In the genomic region with DNA sequence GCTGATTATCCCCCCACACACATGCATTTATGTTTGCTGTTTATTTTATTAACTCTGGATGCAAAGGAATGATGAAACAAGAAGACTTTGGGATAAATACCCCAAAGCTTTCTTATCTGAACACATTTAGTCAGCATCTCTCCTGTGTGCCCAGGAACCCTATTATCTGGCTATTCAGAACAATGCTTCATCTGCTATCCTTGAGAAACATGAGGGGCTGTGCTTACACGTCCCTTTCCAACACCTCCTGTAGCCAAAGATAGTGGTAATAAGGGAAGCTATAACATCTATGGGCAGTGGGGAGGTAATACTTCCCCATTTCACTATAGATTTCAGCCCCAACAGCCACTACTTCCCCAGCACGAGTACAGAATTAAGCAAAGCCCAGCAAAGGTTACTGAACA, we compare ENCODE assay signal across 15 cellular contexts.
DNase-seq lines count a peak whose midpoint lies in the region; ATAC-seq, FAIRE-seq and TF ChIP-seq lines count a peak whose summit lies in the region.
"Had no signal": no experiment of that assay in that cellular context is flagged by ENCODE, and none has a peak within 500 bp of the region (broad histone marks: within the 10 kb centered on the region; RNA-seq: fewer than 3 reads in every experiment).

No MANE protein-coding gene starts in this region.

- no TSS peak for BruUV-seq in GM12878 (replicated peaks; lab: Mats Ljungman, UMichigan)

- H3K27ac ChIP-seq in GM12878 (ENCODE audit: control insufficient read depth, insufficient read depth) = no peak overlapping the region
- H3K27ac ChIP-seq in substantia nigra (ENCODE audit: low read depth, low read length, poor library complexity, severe bottlenecking) = no peak overlapping the region
- H3K27ac ChIP-seq: BLaER1, psoas muscle, testis had no signal

- no peak overlapping the region for H3K4me3 ChIP-seq in GM12878
- H3K4me3 ChIP-seq: BLaER1, psoas muscle, testis had no signal

- RAD21 ChIA-PET in GM12878 (lab: Charles Lee; ENCODE audit: unreplicated experiment) = no interaction called here

- 14% methylated on average over 2 of the region's 2 CpGs for WGBS in GM12878 (ENCODE audit: insufficient coverage, insufficient replicate concordance, low lambda C conversion rate, missing lambda C conversion rate)

- H3K9me3 ChIP-seq in GM12878 (replicated peaks; ENCODE audit: control insufficient read depth, insufficient read depth, low read length) = no peaks in the 10 kb centered on the region
- H3K9me3 ChIP-seq: BLaER1, psoas muscle, testis had no signal

- no peak for TF ChIP-seq EP300 in GM12878 (IDR thresholded peaks at IDR 0.05; ENCODE audit: borderline replicate concordance in 1 of 2, control insufficient read depth in 1 of 2, low read depth in 2 of 2, low read length in 2 of 2)

- no peak for TF ChIP-seq POLR2A in GM12878 (IDR thresholded peaks at IDR 0.05; ENCODE audit: low read depth, low read length)

- DNase-seq in GM12878 (ENCODE audit: low read depth, low spot score) (no peak), substantia nigra (lab: John Stamatoyannopoulos, UW) (no peak), medulla oblongata (ENCODE audit: extremely low spot score) (no peak), D341Med (ENCODE audit: low spot score) (no peak), NCI-H1105 (lab: John Stamatoyannopoulos, UW) (no peak)
- DNase-seq: hippocampal formation, mammary epithelial cell, psoas muscle, testis had no signal

- intact Hi-C loops in GM12878 (cut with micrococcal nuclease; ENCODE audit: unreplicated experiment) = no loop called here

- in situ Hi-C loops in GM12878 (cut with MboI) = no loop called here

- POLR2A ChIA-PET in GM12878 (lab: Charles Lee) = no interaction called here

- H3K36me3 ChIP-seq in GM12878 (ENCODE audit: control insufficient read depth in 2 of 2, insufficient read depth in 2 of 2, low read length in 1 of 2) = no peaks in the 10 kb centered on the region
- H3K36me3 ChIP-seq: BLaER1 had no signal

- no peak overlapping the region for H3K9ac ChIP-seq in GM12878 (ENCODE audit: control insufficient read depth, insufficient read depth, low read length)
- H3K9ac ChIP-seq: BLaER1 had no signal

- no peak for FAIRE-seq in GM12878 (lab: Jason Lieb, UNC)
- FAIRE-seq: G401.6 had no signal

- no peak for TF ChIP-seq CTCF in GM12878 (IDR thresholded peaks at IDR 0.05 in 2 of 3, conservative IDR thresholded peaks at IDR 0.05 in 1 of 3; ENCODE audit: control insufficient read depth in 2 of 3, extremely low read depth in 1 of 3, insufficient read depth in 1 of 3, low read depth in 3 of 3, low read length in 3 of 3)

- no peaks in the 10 kb centered on the region for H3K79me2 ChIP-seq in GM12878 (ENCODE audit: control insufficient read depth, insufficient read depth, low read length)

- ATAC-seq in GM18517 (IDR thresholded peaks at IDR 0.05; ENCODE audit: unreplicated experiment) (peak; percentile 66), GM21723 (IDR thresholded peaks at IDR 0.05; ENCODE audit: unreplicated experiment) (peak; percentile 70), HG03432 (IDR thresholded peaks at IDR 0.05; ENCODE audit: unreplicated experiment) (peak; percentile 57), GM12878 (peak; percentile 76)
- ATAC-seq: WTC11 had no signal

- no peak for TF ChIP-seq RAD21 in GM12878 (IDR thresholded peaks at IDR 0.05; ENCODE audit: insufficient read depth, low read depth, low read length)

- no peaks in the 10 kb centered on the region for H3K27me3 ChIP-seq in GM12878 (replicated peaks in 1 of 2; ENCODE audit: control insufficient read depth in 2 of 2, insufficient read depth in 2 of 2, low read length in 1 of 2)
- H3K27me3 ChIP-seq: BLaER1, testis had no signal

- CTCF ChIA-PET in GM12878 (lab: Yijun Ruan, JAX) = interaction anchor here (1.0 to 1.2 kb wide), 3 partner anchors 10 to 50 kb away, joined by 4 to 7 read pairs (median 7); no protein-coding TSS in a partner anchor

- H3K4me2 ChIP-seq in GM12878 (ENCODE audit: control insufficient read depth, insufficient read depth) = 0 out of 2 replicates have a peak overlapping the region, but pooled peaks have one; percentile 26
- H3K4me2 ChIP-seq: BLaER1 had no signal

- H3K4me1 ChIP-seq in GM12878 (ENCODE audit: control insufficient read depth, insufficient read depth, low read length) = peaks cover 6% of the 10 kb centered on the region; the same call in 1 of the 2 replicates
- H3K4me1 ChIP-seq: BLaER1, testis had no signal

- SMC1A ChIA-PET in GM12878 (lab: Charles Lee; ENCODE audit: uncharacterized antibody, unreplicated experiment) = interaction anchor here (1.4 kb wide), 1 partner anchor 10 kb away, joined by 3 read pairs; no protein-coding TSS in a partner anchor

- no peak overlapping the region for H2AFZ ChIP-seq in GM12878 (ENCODE audit: control insufficient read depth, low read depth, low read length)

- no peaks in the 10 kb centered on the region for H4K20me1 ChIP-seq in GM12878 (ENCODE audit: control insufficient read depth, insufficient read depth)
- H4K20me1 ChIP-seq: BLaER1 had no signal

TF ChIP-seq in GM12878, 131 proteins besides CTCF, POLR2A, EP300 and RAD21:
- TF ChIP-seq BMI1 (IDR thresholded peaks at IDR 0.05; ENCODE audit: borderline replicate concordance) (no peak), IRF5 (IDR thresholded peaks at IDR 0.05; ENCODE audit: borderline replicate concordance) (no peak), FOXM1 (IDR thresholded peaks at IDR 0.05; ENCODE audit: low read depth, low read length) (no peak), NBN (IDR thresholded peaks at IDR 0.05) (no peak), PAX8 (IDR thresholded peaks at IDR 0.05) (no peak), ETV6 (conservative IDR thresholded peaks at IDR 0.05 in 1 of 2, IDR thresholded peaks at IDR 0.05 in 1 of 2; ENCODE audit: borderline replicate concordance in 1 of 2, low read depth in 1 of 2) (no peak), TCF3 (IDR thresholded peaks at IDR 0.05; ENCODE audit: borderline replicate concordance, insufficient read depth, low read depth, low read length) (no peak), IRF3 (IDR thresholded peaks at IDR 0.05) (no peak), SMAD5 (IDR thresholded peaks at IDR 0.05; ENCODE audit: low read depth) (no peak), PKNOX1 (IDR thresholded peaks at IDR 0.05) (no peak), ATF7 (IDR thresholded peaks at IDR 0.05; ENCODE audit: low read depth) (no peak), PML (IDR thresholded peaks at IDR 0.05; ENCODE audit: low read length) (no peak)
